In genomic region chr11:117843666-117844484, GRCh38 we compare ENCODE assay signal across 8 cellular contexts. TPM values are rescaled to one million over a fixed set of nuclear protein-coding genes. Genes with fewer than 3 reads are reported as not detected.
DNase-seq lines count a peak whose midpoint lies in the region; ATAC-seq and TF ChIP-seq lines count a peak whose summit lies in the region.

No MANE protein-coding gene starts in this region.

- no peaks in the 10 kb centered on the region for H3K36me3 Mint-ChIP-seq in activated naive CD8-positive, alpha-beta T cell treated with anti-CD3 and anti-CD28 coated beads for 36 hours

- H3K27me3 ChIP-seq in Karpas-422 (ENCODE audit: low read length) (no peaks in the 10 kb centered on the region), prostate gland (replicated peaks; ENCODE audit: insufficient read depth) (no peaks in the 10 kb centered on the region), vagina (no peaks in the 10 kb centered on the region)

- H3K9ac ChIP-seq in Karpas-422 (ENCODE audit: low read length): no peak overlapping the region

- H3K4me3 ChIP-seq in Karpas-422 (ENCODE audit: low read length) (no peak overlapping the region), prostate gland (no peak overlapping the region), vagina (no peak overlapping the region)

- ATAC-seq in Right ventricle myocardium superior (ENCODE audit: poor library complexity): peak; percentile 84
- no peak for ATAC-seq in HG03565 (IDR thresholded peaks at IDR 0.05; ENCODE audit: unreplicated experiment)

- H3K4me2 ChIP-seq in Karpas-422 (ENCODE audit: low read depth, low read length, poor library complexity, severe bottlenecking): no peak overlapping the region

- no peaks in the 10 kb centered on the region for H3K9me3 Mint-ChIP-seq in activated naive CD8-positive, alpha-beta T cell treated with anti-CD3 and anti-CD28 coated beads for 36 hours

- no peak overlapping the region for H3K27ac Mint-ChIP-seq in activated naive CD8-positive, alpha-beta T cell treated with anti-CD3 and anti-CD28 coated beads for 36 hours

- H3K4me1 ChIP-seq in Karpas-422 (ENCODE audit: low read length) (no peaks in the 10 kb centered on the region), prostate gland (replicated peaks) (no peaks in the 10 kb centered on the region), vagina (no peaks in the 10 kb centered on the region)

- no peak for TF ChIP-seq POLR2A in prostate gland (IDR thresholded peaks at IDR 0.05)
- TF ChIP-seq POLR2A in vagina (IDR thresholded peaks at IDR 0.05): no peak

- no peaks in the 10 kb centered on the region for H3K27me3 Mint-ChIP-seq in activated naive CD8-positive, alpha-beta T cell treated with anti-CD3 and anti-CD28 coated beads for 36 hours

- no peaks in the 10 kb centered on the region for H3K9me2 ChIP-seq in Karpas-422 (replicated peaks; ENCODE audit: insufficient read depth, low read length)

- TF ChIP-seq CTCF in prostate gland (IDR thresholded peaks at IDR 0.05) (peak; percentile 95 to 99 (median 98)), vagina (IDR thresholded peaks at IDR 0.05) (peak; percentile 97 to 99 (median 98))

- peaks cover 5% of the 10 kb centered on the region for H3K4me1 Mint-ChIP-seq in activated naive CD8-positive, alpha-beta T cell treated with anti-CD3 and anti-CD28 coated beads for 36 hours

- intact Hi-C loops in Right ventricle myocardium superior (cut with DNase I) (loop anchor here (1.0 to 10.0 kb wide), 3 partner anchors 63 to 211 kb away; no protein-coding TSS in a partner anchor), prostate gland (cut with DNase I) (loop anchor here (1.0 to 10.0 kb wide), 3 partner anchors 63 to 211 kb away; no protein-coding TSS in a partner anchor), vagina (cut with DNase I) (loop anchor here (2.0 kb wide), 1 partner anchor 103 kb away; no protein-coding TSS in a partner anchor)

- H3K27ac ChIP-seq in Karpas-422 (ENCODE audit: low read length) (no peak overlapping the region), prostate gland (no peak overlapping the region), vagina (no peak overlapping the region)

- no peaks in the 10 kb centered on the region for H4K20me1 ChIP-seq in Karpas-422 (ENCODE audit: insufficient read depth, low read depth, low read length)

- H3K4me3 Mint-ChIP-seq in activated naive CD8-positive, alpha-beta T cell treated with anti-CD3 and anti-CD28 coated beads for 36 hours: no peak overlapping the region

- no peaks in the 10 kb centered on the region for H3K79me2 ChIP-seq in Karpas-422 (ENCODE audit: low read length)

- H3K36me3 ChIP-seq in Karpas-422 (ENCODE audit: insufficient read depth, low read length) (no peaks in the 10 kb centered on the region), prostate gland (no peaks in the 10 kb centered on the region), vagina (no peaks in the 10 kb centered on the region)

- 23% methylated on average over 9 of the region's 9 CpGs for WGBS in prostate gland

- no peaks in the 10 kb centered on the region for H3K9me3 ChIP-seq in Karpas-422 (ENCODE audit: low read length)
- no peaks in the 10 kb centered on the region for H3K9me3 ChIP-seq in prostate gland
- H3K9me3 ChIP-seq in vagina: no peaks in the 10 kb centered on the region

- DNase-seq in Daoy (ENCODE audit: low read depth): peak; percentile 75
- peak; percentile 82 for DNase-seq in Karpas-422
- DNase-seq in T follicular helper cell (ENCODE audit: low read depth): peak; percentile 70
- DNase-seq in activated naive CD8-positive, alpha-beta T cell treated with anti-CD3 and anti-CD28 coated beads for 36 hours: peak; percentile 71
- peak; percentile 91 for DNase-seq in Right ventricle myocardium superior
- DNase-seq in prostate gland (ENCODE audit: low spot score): peak; percentile 68
- peak; percentile 89 to 91 for DNase-seq in vagina (ENCODE audit: extremely low spot score in 2 of 2)

- no peak overlapping the region for H2AFZ ChIP-seq in Karpas-422 (ENCODE audit: low read length)

RNA-seq across cellular contexts. Expression of gene FXYD2, which starts 19.3 kb away (rescaled TPM):
- total RNA-seq in Daoy (2014; rRNA removed; shearing (Covaris generic)): 1.3 TPM in 1 of 2 replicates, not detected in the other
- total RNA-seq in Karpas-422 (2014; rRNA removed; shearing (Covaris generic); ENCODE audit: low replicate concordance): 1.4 and 3.1 TPM in 2 replicates
- 1 to 10 TPM; 8.3 to 8.8 TPM for total RNA-seq in activated naive CD8-positive, alpha-beta T cell treated with anti-CD3 and anti-CD28 coated beads for 36 hours
- 1.4 TPM for total RNA-seq in Right ventricle myocardium superior
- 1 to 10 TPM in 1 of 2 donors, under 1 TPM in 1; 0.87 to 1.8 TPM for total RNA-seq in prostate gland
- total RNA-seq in vagina: 2.7 TPM

RNA-seq across cellular contexts. Expression of gene FXYD6, which starts 32.6 kb away (rescaled TPM):
- 15.8 and 15.9 TPM in 2 replicates for total RNA-seq in Daoy (2014; rRNA removed; shearing (Covaris generic))
- total RNA-seq in Karpas-422 (2014; rRNA removed; shearing (Covaris generic); ENCODE audit: low replicate concordance): not detected in 2 replicates
- under 1 TPM in 1 of 2 experiments, not detected in 1; 0.18 TPM for total RNA-seq in activated naive CD8-positive, alpha-beta T cell treated with anti-CD3 and anti-CD28 coated beads for 36 hours
- total RNA-seq in Right ventricle myocardium superior (34.6 TPM), prostate gland (100 to 1,000 TPM in 1 of 2 donors, 10 to 100 TPM in 1; 29.6 to 366 TPM), vagina (75.4 TPM)

RNA-seq across cellular contexts. Expression of gene DSCAML1, which starts 46.9 kb away (rescaled TPM):
- total RNA-seq in Daoy (2014; rRNA removed; shearing (Covaris generic)): not detected in 2 replicates
- total RNA-seq in Karpas-422 (2014; rRNA removed; shearing (Covaris generic); ENCODE audit: low replicate concordance): not detected in 2 replicates
- total RNA-seq in activated naive CD8-positive, alpha-beta T cell treated with anti-CD3 and anti-CD28 coated beads for 36 hours: under 1 TPM; 0.87 to 0.94 TPM
- total RNA-seq in Right ventricle myocardium superior: 0.83 TPM
- 1 to 10 TPM in 1 of 2 donors, under 1 TPM in 1; 0.14 to 2.8 TPM for total RNA-seq in prostate gland
- total RNA-seq in vagina: 0.25 TPM

Comparison
In these comparisons a context has a peak if more than half of its experiments do, and no peak if none do; other contexts are left out.
1. RNA of gene FXYD6, which starts 32.6 kb away (total RNA-seq): 29.6 to 366 TPM in prostate gland, 75.4 TPM in vagina (single experiment), 34.6 TPM in Right ventricle myocardium superior (single experiment) and 15.8 to 15.9 TPM in Daoy; 0.18 TPM in activated naive CD8-positive, alpha-beta T cell treated with anti-CD3 and anti-CD28 coated beads for 36 hours and not detected in Karpas-422; every median in the first group is over 10 times any median in the second.
2. Peak in every context shown above with its lines, with median percentiles within 50 percentile points of each other: DNase-seq.